1 cellular context compared by ENCODE assay signal in the genomic region with DNA sequence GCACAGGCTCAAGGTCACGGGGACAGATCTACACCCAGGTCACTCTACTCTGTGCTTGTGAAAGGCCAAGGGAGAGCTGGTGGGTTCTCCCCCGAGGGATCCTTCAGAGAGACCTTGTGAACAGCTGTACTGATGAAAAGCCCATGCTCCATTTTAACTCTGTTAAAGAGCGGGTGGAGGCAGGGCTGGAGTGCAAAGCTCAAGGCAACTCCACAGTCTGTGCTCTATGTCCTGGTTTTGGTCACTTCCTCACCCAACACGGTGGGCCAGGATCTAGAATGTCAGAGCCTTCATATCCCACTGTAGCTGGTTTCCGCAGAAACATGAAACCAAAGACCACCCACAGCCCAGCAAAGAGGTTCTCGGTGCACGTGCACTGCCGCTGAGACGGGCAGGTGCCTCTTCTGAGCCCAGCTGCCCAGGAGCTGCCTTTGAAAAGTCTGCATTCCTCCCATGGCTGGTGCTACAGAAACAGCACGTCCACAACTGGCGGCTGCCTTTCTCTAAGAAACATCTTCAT.
TF ChIP-seq lines count a peak whose summit lies in the region.

No MANE protein-coding gene starts in this region.

TF ChIP-seq in HepG2, 621 proteins besides CTCF, POLR2A, EP300 and RAD21 (continued from another document and continues in another):
- TF ChIP-seq, protein P1, sequence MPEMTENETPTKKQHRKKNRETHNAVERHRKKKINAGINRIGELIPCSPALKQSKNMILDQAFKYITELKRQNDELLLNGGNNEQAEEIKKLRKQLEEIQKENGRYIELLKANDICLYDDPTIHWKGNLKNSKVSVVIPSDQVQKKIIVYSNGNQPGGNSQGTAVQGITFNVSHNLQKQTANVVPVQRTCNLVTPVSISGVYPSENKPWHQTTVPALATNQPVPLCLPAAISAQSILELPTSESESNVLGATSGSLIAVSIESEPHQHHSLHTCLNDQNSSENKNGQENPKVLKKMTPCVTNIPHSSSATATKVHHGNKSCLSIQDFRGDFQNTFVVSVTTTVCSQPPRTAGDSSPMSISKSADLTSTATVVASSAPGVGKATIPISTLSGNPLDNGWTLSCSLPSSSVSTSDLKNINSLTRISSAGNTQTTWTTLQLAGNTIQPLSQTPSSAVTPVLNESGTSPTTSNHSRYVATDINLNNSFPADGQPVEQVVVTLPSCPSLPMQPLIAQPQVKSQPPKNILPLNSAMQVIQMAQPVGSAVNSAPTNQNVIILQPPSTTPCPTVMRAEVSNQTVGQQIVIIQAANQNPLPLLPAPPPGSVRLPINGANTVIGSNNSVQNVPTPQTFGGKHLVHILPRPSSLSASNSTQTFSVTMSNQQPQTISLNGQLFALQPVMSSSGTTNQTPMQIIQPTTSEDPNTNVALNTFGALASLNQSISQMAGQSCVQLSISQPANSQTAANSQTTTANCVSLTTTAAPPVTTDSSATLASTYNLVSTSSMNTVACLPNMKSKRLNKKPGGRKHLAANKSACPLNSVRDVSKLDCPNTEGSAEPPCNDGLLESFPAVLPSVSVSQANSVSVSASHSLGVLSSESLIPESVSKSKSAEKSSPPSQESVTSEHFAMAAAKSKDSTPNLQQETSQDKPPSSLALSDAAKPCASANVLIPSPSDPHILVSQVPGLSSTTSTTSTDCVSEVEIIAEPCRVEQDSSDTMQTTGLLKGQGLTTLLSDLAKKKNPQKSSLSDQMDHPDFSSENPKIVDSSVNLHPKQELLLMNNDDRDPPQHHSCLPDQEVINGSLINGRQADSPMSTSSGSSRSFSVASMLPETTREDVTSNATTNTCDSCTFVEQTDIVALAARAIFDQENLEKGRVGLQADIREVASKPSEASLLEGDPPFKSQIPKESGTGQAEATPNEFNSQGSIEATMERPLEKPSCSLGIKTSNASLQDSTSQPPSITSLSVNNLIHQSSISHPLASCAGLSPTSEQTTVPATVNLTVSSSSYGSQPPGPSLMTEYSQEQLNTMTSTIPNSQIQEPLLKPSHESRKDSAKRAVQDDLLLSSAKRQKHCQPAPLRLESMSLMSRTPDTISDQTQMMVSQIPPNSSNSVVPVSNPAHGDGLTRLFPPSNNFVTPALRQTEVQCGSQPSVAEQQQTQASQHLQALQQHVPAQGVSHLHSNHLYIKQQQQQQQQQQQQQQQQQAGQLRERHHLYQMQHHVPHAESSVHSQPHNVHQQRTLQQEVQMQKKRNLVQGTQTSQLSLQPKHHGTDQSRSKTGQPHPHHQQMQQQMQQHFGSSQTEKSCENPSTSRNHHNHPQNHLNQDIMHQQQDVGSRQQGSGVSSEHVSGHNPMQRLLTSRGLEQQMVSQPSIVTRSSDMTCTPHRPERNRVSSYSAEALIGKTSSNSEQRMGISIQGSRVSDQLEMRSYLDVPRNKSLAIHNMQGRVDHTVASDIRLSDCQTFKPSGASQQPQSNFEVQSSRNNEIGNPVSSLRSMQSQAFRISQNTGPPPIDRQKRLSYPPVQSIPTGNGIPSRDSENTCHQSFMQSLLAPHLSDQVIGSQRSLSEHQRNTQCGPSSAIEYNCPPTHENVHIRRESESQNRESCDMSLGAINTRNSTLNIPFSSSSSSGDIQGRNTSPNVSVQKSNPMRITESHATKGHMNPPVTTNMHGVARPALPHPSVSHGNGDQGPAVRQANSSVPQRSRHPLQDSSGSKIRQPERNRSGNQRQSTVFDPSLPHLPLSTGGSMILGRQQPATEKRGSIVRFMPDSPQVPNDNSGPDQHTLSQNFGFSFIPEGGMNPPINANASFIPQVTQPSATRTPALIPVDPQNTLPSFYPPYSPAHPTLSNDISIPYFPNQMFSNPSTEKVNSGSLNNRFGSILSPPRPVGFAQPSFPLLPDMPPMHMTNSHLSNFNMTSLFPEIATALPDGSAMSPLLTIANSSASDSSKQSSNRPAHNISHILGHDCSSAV (CRISPR knock-in tag; IDR thresholded peaks at IDR 0.05; ENCODE audit: borderline replicate concordance): no peak
- TF ChIP-seq, protein P2, sequence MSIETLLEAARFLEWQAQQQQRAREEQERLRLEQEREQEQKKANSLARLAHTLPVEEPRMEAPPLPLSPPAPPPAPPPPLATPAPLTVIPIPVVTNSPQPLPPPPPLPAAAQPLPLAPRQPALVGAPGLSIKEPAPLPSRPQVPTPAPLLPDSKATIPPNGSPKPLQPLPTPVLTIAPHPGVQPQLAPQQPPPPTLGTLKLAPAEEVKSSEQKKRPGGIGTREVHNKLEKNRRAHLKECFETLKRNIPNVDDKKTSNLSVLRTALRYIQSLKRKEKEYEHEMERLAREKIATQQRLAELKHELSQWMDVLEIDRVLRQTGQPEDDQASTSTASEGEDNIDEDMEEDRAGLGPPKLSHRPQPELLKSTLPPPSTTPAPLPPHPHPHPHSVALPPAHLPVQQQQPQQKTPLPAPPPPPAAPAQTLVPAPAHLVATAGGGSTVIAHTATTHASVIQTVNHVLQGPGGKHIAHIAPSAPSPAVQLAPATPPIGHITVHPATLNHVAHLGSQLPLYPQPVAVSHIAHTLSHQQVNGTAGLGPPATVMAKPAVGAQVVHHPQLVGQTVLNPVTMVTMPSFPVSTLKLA (IDR thresholded peaks at IDR 0.05): no peak
- TF ChIP-seq SMAD9 (CRISPR knock-in tag; IDR thresholded peaks at IDR 0.05) (no peak), CENPX (CRISPR knock-in tag; IDR thresholded peaks at IDR 0.05) (no peak), ESRRA (CRISPR knock-in tag; IDR thresholded peaks at IDR 0.05; ENCODE audit: low read depth) (peak; percentile 53; the same call in 1 of the 2 replicates), PCBP1 (IDR thresholded peaks at IDR 0.05; ENCODE audit: borderline replicate concordance, low read depth, low read length) (no peak), ZNF841 (CRISPR knock-in tag; IDR thresholded peaks at IDR 0.05; ENCODE audit: borderline replicate concordance) (no peak), ZNF550 (CRISPR knock-in tag; IDR thresholded peaks at IDR 0.05; ENCODE audit: borderline replicate concordance) (no peak), ZMYM4 (CRISPR knock-in tag; IDR thresholded peaks at IDR 0.05) (peak; percentile 53; the same call in 1 of the 2 replicates), KAT2B (IDR thresholded peaks at IDR 0.05; ENCODE audit: borderline replicate concordance, low read depth, low read length) (no peak)
- TF ChIP-seq, protein P3, sequence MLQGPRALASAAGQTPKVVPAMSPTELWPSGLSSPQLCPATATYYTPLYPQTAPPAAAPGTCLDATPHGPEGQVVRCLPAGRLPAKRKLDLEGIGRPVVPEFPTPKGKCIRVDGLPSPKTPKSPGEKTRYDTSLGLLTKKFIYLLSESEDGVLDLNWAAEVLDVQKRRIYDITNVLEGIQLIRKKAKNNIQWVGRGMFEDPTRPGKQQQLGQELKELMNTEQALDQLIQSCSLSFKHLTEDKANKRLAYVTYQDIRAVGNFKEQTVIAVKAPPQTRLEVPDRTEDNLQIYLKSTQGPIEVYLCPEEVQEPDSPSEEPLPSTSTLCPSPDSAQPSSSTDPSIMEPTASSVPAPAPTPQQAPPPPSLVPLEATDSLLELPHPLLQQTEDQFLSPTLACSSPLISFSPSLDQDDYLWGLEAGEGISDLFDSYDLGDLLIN (CRISPR knock-in tag; IDR thresholded peaks at IDR 0.05; ENCODE audit: borderline replicate concordance): no peak
- TF ChIP-seq, protein P4, sequence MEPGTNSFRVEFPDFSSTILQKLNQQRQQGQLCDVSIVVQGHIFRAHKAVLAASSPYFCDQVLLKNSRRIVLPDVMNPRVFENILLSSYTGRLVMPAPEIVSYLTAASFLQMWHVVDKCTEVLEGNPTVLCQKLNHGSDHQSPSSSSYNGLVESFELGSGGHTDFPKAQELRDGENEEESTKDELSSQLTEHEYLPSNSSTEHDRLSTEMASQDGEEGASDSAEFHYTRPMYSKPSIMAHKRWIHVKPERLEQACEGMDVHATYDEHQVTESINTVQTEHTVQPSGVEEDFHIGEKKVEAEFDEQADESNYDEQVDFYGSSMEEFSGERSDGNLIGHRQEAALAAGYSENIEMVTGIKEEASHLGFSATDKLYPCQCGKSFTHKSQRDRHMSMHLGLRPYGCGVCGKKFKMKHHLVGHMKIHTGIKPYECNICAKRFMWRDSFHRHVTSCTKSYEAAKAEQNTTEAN (CRISPR knock-in tag; conservative IDR thresholded peaks at IDR 0.05): no peak
- TF ChIP-seq, protein P5, sequence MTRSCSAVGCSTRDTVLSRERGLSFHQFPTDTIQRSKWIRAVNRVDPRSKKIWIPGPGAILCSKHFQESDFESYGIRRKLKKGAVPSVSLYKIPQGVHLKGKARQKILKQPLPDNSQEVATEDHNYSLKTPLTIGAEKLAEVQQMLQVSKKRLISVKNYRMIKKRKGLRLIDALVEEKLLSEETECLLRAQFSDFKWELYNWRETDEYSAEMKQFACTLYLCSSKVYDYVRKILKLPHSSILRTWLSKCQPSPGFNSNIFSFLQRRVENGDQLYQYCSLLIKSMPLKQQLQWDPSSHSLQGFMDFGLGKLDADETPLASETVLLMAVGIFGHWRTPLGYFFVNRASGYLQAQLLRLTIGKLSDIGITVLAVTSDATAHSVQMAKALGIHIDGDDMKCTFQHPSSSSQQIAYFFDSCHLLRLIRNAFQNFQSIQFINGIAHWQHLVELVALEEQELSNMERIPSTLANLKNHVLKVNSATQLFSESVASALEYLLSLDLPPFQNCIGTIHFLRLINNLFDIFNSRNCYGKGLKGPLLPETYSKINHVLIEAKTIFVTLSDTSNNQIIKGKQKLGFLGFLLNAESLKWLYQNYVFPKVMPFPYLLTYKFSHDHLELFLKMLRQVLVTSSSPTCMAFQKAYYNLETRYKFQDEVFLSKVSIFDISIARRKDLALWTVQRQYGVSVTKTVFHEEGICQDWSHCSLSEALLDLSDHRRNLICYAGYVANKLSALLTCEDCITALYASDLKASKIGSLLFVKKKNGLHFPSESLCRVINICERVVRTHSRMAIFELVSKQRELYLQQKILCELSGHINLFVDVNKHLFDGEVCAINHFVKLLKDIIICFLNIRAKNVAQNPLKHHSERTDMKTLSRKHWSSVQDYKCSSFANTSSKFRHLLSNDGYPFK (CRISPR knock-in tag; IDR thresholded peaks at IDR 0.05; ENCODE audit: borderline replicate concordance): no peak
- TF ChIP-seq, protein P6, sequence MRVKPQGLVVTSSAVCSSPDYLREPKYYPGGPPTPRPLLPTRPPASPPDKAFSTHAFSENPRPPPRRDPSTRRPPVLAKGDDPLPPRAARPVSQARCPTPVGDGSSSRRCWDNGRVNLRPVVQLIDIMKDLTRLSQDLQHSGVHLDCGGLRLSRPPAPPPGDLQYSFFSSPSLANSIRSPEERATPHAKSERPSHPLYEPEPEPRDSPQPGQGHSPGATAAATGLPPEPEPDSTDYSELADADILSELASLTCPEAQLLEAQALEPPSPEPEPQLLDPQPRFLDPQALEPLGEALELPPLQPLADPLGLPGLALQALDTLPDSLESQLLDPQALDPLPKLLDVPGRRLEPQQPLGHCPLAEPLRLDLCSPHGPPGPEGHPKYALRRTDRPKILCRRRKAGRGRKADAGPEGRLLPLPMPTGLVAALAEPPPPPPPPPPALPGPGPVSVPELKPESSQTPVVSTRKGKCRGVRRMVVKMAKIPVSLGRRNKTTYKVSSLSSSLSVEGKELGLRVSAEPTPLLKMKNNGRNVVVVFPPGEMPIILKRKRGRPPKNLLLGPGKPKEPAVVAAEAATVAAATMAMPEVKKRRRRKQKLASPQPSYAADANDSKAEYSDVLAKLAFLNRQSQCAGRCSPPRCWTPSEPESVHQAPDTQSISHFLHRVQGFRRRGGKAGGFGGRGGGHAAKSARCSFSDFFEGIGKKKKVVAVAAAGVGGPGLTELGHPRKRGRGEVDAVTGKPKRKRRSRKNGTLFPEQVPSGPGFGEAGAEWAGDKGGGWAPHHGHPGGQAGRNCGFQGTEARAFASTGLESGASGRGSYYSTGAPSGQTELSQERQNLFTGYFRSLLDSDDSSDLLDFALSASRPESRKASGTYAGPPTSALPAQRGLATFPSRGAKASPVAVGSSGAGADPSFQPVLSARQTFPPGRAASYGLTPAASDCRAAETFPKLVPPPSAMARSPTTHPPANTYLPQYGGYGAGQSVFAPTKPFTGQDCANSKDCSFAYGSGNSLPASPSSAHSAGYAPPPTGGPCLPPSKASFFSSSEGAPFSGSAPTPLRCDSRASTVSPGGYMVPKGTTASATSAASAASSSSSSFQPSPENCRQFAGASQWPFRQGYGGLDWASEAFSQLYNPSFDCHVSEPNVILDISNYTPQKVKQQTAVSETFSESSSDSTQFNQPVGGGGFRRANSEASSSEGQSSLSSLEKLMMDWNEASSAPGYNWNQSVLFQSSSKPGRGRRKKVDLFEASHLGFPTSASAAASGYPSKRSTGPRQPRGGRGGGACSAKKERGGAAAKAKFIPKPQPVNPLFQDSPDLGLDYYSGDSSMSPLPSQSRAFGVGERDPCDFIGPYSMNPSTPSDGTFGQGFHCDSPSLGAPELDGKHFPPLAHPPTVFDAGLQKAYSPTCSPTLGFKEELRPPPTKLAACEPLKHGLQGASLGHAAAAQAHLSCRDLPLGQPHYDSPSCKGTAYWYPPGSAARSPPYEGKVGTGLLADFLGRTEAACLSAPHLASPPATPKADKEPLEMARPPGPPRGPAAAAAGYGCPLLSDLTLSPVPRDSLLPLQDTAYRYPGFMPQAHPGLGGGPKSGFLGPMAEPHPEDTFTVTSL (CRISPR knock-in tag; IDR thresholded peaks at IDR 0.05; ENCODE audit: borderline replicate concordance): peak; percentile 52; the same call in 1 of the 2 replicates
- TF ChIP-seq, protein P7, sequence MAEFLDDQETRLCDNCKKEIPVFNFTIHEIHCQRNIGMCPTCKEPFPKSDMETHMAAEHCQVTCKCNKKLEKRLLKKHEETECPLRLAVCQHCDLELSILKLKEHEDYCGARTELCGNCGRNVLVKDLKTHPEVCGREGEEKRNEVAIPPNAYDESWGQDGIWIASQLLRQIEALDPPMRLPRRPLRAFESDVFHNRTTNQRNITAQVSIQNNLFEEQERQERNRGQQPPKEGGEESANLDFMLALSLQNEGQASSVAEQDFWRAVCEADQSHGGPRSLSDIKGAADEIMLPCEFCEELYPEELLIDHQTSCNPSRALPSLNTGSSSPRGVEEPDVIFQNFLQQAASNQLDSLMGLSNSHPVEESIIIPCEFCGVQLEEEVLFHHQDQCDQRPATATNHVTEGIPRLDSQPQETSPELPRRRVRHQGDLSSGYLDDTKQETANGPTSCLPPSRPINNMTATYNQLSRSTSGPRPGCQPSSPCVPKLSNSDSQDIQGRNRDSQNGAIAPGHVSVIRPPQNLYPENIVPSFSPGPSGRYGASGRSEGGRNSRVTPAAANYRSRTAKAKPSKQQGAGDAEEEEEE (CRISPR knock-in tag; IDR thresholded peaks at IDR 0.05; ENCODE audit: borderline replicate concordance): no peak
- TF ChIP-seq, protein P8, sequence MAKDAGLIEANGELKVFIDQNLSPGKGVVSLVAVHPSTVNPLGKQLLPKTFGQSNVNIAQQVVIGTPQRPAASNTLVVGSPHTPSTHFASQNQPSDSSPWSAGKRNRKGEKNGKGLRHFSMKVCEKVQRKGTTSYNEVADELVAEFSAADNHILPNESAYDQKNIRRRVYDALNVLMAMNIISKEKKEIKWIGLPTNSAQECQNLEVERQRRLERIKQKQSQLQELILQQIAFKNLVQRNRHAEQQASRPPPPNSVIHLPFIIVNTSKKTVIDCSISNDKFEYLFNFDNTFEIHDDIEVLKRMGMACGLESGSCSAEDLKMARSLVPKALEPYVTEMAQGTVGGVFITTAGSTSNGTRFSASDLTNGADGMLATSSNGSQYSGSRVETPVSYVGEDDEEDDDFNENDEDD (CRISPR knock-in tag; IDR thresholded peaks at IDR 0.05; ENCODE audit: borderline replicate concordance): no peak
